ENCODE assay signal across 8 cellular contexts in the genomic region with DNA sequence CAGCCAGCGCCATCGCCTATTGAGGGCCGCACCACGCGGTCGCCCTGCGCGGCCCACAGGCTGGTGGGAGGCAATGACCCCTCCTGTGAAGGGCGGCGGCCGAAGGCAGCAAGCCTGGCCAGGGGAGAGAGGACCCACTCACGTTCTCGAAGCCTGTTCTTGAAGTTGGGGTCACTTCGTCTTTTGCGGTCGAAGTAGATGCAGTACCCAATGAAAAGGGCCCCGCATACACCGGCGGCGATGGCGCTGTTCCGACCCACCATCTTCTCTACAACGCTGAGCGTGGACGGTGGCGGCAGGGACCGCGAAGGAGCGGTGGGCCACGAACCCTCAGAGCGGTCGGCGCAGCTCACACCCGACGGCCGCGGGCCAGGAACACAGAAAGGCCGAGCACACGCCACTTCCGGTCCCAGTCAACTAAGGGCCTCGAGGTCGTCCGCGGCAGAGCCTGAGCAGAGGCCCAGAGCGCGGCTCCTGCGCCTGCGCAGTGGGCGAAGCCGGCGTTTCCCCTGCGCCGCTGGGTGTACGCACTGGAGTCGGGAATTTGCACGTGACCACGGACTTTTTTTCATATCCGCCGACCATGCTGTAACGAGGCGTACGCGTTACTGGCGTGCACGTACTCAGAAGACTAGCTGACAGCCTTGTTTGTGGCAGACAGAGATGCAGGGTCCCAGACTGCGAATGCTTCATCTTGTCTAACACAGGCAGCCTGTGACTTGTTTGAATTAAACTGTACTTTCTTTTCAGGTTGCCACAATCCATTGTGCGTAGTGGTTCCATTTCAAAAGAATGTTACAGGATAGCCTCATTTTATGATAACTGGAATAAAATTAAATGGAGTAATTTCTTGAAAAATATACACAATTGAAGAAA. TPM values are rescaled to one million over a fixed set of nuclear protein-coding genes. Genes with fewer than 3 reads are reported as not detected.
A peak's percentile ranks its signal among the peaks of the same experiment; 100 is the strongest.
DNase-seq lines count a peak whose midpoint lies in the region; ATAC-seq and TF ChIP-seq lines count a peak whose summit lies in the region.

TSS of gene TOMM20 (minus strand) at position 385 of the 876 bp plus-strand sequence. CDS start at position 263, 122 bp downstream.

- H3K27me3 ChIP-seq in kidney epithelial cell (ENCODE audit: control insufficient read depth, insufficient read depth, low read length) = no peaks in the 10 kb centered on the region

- H3K36me3 ChIP-seq in kidney epithelial cell (ENCODE audit: control insufficient read depth, insufficient read depth, low read length) = peaks cover 1% of the 10 kb centered on the region

- ATAC-seq in GM19043 (IDR thresholded peaks at IDR 0.05; ENCODE audit: low read depth, unreplicated experiment) (peak; percentile 92), HG03378 (IDR thresholded peaks at IDR 0.05; ENCODE audit: unreplicated experiment) (peak; percentile 85)

- DNase-seq in AG20443 (ENCODE audit: low spot score) = peak; percentile 99
- peak; percentile 99 for DNase-seq in NCI-H460 (ENCODE audit: extremely low read depth, low read depth)
- peak; percentile 94 for DNase-seq in activated CD4-positive, CD25-positive, alpha-beta regulatory T cell treated with anti-CD3 and anti-CD28 coated beads, Interleukin-2, amount 50 U/mL, for 72 hours
- DNase-seq in cerebellar nuclear complex (lab: John Stamatoyannopoulos, UW) = peak; percentile 73 to 80
- peak; percentile 81 for DNase-seq in kidney epithelial cell (ENCODE audit: low read depth)
- peak; percentile 91 to 92 for DNase-seq in stimulated activated CD4-positive, alpha-beta T cell treated with anti-CD3 and anti-CD28 coated beads, Interleukin-15, amount 100 ng/mL, for 48 hours (ENCODE audit: low read depth in 2 of 2)

- peak within 1 kb of the TSS; percentile 91 for H3K4me3 ChIP-seq in kidney epithelial cell (ENCODE audit: low read depth, low read length)

- no peak for TF ChIP-seq CTCF in kidney epithelial cell (IDR thresholded peaks at IDR 0.05; ENCODE audit: insufficient read depth, low read length, poor library complexity, severe bottlenecking)

RNA-seq across cellular contexts. Expression of gene TOMM20, which starts in this region (rescaled TPM):
- total RNA-seq in NCI-H460 (2014; rRNA removed; shearing (Covaris generic)) = 210 and 262 TPM in 2 replicates
- 79.4 and 129 TPM in 2 replicates for polyA plus RNA-seq in NCI-H460 (2014; cell fraction: nucleus; rRNA removed)
- total RNA-seq in kidney epithelial cell = 128 and 139 TPM in 2 replicates

Comparison
In these comparisons a context has a peak if more than half of its experiments do, and no peak if none do; other contexts are left out.
1. Peak in every context shown above with its lines: DNase-seq, ATAC-seq and H3K4me3 ChIP-seq.